ENCODE assay signal across 8 cellular contexts in the genomic region with DNA sequence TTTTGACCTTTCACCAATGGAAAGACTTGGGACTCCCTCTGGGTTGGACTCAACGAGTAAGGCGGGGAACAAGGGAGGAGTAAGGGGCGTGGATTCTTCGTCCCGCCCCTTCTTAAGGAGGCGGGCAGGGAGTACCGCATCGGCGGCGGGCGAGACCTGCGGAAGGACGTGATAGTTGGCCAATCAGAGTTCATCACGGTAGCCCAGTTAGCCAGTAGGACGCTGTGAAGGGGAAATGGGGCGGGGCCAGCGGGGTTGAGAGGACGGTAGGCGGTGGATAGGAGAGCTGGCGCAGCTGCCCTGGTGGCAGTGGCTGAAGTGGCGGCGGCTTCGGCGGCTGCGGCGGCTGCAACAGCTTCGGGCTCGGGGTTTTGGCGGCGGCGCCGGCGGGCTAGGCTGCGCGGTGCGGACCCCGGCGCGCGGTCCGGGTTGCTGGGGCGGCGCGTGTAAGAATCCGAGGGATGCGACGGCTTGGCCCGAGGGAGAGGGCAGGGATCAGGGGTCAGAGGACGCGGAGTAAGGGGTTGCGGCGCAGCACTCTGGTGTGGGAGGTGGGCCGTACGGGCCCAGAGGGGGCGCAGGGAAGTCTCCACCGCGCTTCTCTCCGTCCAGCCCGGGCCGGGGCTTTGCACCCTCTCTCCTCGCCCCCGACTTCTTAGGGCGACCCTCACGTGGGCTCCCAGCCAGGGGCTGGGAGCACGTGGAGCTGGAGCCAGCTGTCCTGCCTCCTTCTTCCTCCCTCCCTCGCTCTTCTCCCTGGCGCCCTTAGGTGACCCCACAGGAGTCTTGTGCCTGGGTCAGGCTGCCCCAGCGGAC. TPM values are rescaled to one million over a fixed set of nuclear protein-coding genes. Genes with fewer than 3 reads are reported as not detected.
DNase-seq lines count a peak whose midpoint lies in the region; ATAC-seq, FAIRE-seq and TF ChIP-seq lines count a peak whose summit lies in the region.

A gene (plus strand): TSS at position 284 of the 816 bp plus-strand sequence. CDS start 5,389 bp downstream, outside the sequence.

- peak within 1 kb of the TSS; percentile 78 for H3K4me3 ChIP-seq in astrocyte (ENCODE audit: insufficient read depth, low read depth, low read length)

- DNase-seq in NCI-H2029 (lab: John Stamatoyannopoulos, UW) = peak; percentile 100
- DNase-seq in T-helper 22 cell (ENCODE audit: low read depth) = peak; percentile 99
- DNase-seq in astrocyte (ENCODE audit: low read depth) = peak; percentile 100
- DNase-seq in hepatic stellate cell (ENCODE audit: low spot score) = peak; percentile 99
- DNase-seq in renal cortical epithelial cell (ENCODE audit: low read depth) = peak; percentile 100
- DNase-seq in cortex of kidney (lab: John Stamatoyannopoulos, UW) = no peak

- peak within 1 kb of the TSS; percentile 89 for H3K27ac Mint-ChIP-seq in astrocyte (ENCODE audit: unreplicated experiment)

- no peaks in the 10 kb centered on the region for H3K36me3 ChIP-seq in astrocyte (ENCODE audit: insufficient read depth, low read length)

- peak; percentile 93 for ATAC-seq in GM18502 (IDR thresholded peaks at IDR 0.05; ENCODE audit: poor library complexity, unreplicated experiment)
- peak; percentile 90 for ATAC-seq in HG02973 (IDR thresholded peaks at IDR 0.05; ENCODE audit: unreplicated experiment)

- peak within 1 kb of the TSS; percentile 72 for H3K27ac ChIP-seq in astrocyte (ENCODE audit: low read depth, low read length)

- H3K9me3 ChIP-seq in astrocyte (ENCODE audit: insufficient read depth, low read depth, low read length) = no peaks in the 10 kb centered on the region

- peak; percentile 87 for FAIRE-seq in astrocyte (lab: Jason Lieb, UNC)

- no peaks in the 10 kb centered on the region for H3K9me3 Mint-ChIP-seq in astrocyte (ENCODE audit: unreplicated experiment)

- H3K27me3 ChIP-seq in astrocyte (ENCODE audit: insufficient read depth, low read length) = no peaks in the 10 kb centered on the region

- peaks cover 22% of the 10 kb centered on the region for H3K4me1 Mint-ChIP-seq in astrocyte (ENCODE audit: low read depth, unreplicated experiment)

- peaks cover 33% of the 10 kb centered on the region for H3K4me1 ChIP-seq in astrocyte (ENCODE audit: insufficient read depth, low read length)

- TF ChIP-seq CTCF in astrocyte (IDR thresholded peaks at IDR 0.05; ENCODE audit: insufficient read depth, low read depth, low read length) = no peak

- H3K36me3 Mint-ChIP-seq in astrocyte (ENCODE audit: low read depth, unreplicated experiment) = no peaks in the 10 kb centered on the region

- H3K27me3 Mint-ChIP-seq in astrocyte (ENCODE audit: low read depth, unreplicated experiment) = no peaks in the 10 kb centered on the region

- peak within 1 kb of the TSS; percentile 92 for H3K4me2 ChIP-seq in astrocyte (ENCODE audit: low read length)

- H3K9ac ChIP-seq in astrocyte (ENCODE audit: low read length) = peak within 1 kb of the TSS; percentile 91

- H3K79me2 ChIP-seq in astrocyte (ENCODE audit: insufficient read depth, low read length) = peaks cover 11% of the 10 kb centered on the region

- H2AFZ ChIP-seq in astrocyte (ENCODE audit: low read depth, low read length) = peak within 1 kb of the TSS; percentile 90

- H4K20me1 ChIP-seq in astrocyte (ENCODE audit: insufficient read depth, low read length) = no peaks in the 10 kb centered on the region

- peak within 1 kb of the TSS; percentile 93 for H3K4me3 Mint-ChIP-seq in astrocyte (ENCODE audit: unreplicated experiment)

RNA-seq across cellular contexts. Expression of the gene that starts here (rescaled TPM):
- 27.9 and 33.7 TPM in 2 replicates for total RNA-seq in astrocyte
- total RNA-seq in renal cortical epithelial cell = 20.1 and 48.6 TPM in 2 replicates
